Comparison of ENCODE assay signal across 1 cellular context in genomic region chr10:1199897-1200721, GRCh38.
TF ChIP-seq lines count a peak whose summit lies in the region.

No MANE protein-coding gene starts in this region.

TF ChIP-seq in H1, 55 proteins besides CTCF, POLR2A, EP300 and RAD21:
- no peak for TF ChIP-seq ASH2L (IDR thresholded peaks at IDR 0.05; ENCODE audit: low read length)
- no peak for TF ChIP-seq FOSL1 (IDR thresholded peaks at IDR 0.05; ENCODE audit: insufficient read depth, low read depth, low read length)
- no peak for TF ChIP-seq CREB1 (IDR thresholded peaks at IDR 0.05)
- no peak for TF ChIP-seq SUZ12 (IDR thresholded peaks at IDR 0.05; ENCODE audit: low read length)
- no peak for TF ChIP-seq TCF12 (IDR thresholded peaks at IDR 0.05; ENCODE audit: low read depth, low read length)
- TF ChIP-seq YY1 (IDR thresholded peaks at IDR 0.05; ENCODE audit: low read depth, low read length) = no peak
- TF ChIP-seq SIX5 (IDR thresholded peaks at IDR 0.05; ENCODE audit: low read depth, low read length) = no peak
- TF ChIP-seq JUN (IDR thresholded peaks at IDR 0.05; ENCODE audit: low read depth, low read length) = no peak
- no peak for TF ChIP-seq GABPA (IDR thresholded peaks at IDR 0.05; ENCODE audit: borderline replicate concordance, insufficient read depth, low read length)
- no peak for TF ChIP-seq SIN3A (conservative IDR thresholded peaks at IDR 0.05 in 1 of 2, IDR thresholded peaks at IDR 0.05 in 1 of 2; ENCODE audit: low read depth in 1 of 2, low read length in 2 of 2)
- no peak for TF ChIP-seq TAF1 (IDR thresholded peaks at IDR 0.05; ENCODE audit: low read depth, low read length)
- no peak for TF ChIP-seq PHF8 (conservative IDR thresholded peaks at IDR 0.05; ENCODE audit: low read depth, low read length)
- TF ChIP-seq CHD7 (IDR thresholded peaks at IDR 0.05; ENCODE audit: insufficient replicate concordance, low read length) = no peak
- TF ChIP-seq EZH2 (IDR thresholded peaks at IDR 0.05; ENCODE audit: low read depth, low read length, severe bottlenecking) = no peak
- no peak for TF ChIP-seq CHD1 (IDR thresholded peaks at IDR 0.05; ENCODE audit: low read depth, low read length)
- TF ChIP-seq KDM4A (IDR thresholded peaks at IDR 0.05; ENCODE audit: low read depth, low read length, severe bottlenecking) = no peak
- TF ChIP-seq CEBPB (IDR thresholded peaks at IDR 0.05; ENCODE audit: low read depth, low read length) = no peak
- no peak for TF ChIP-seq SP1 (IDR thresholded peaks at IDR 0.05; ENCODE audit: low read depth, low read length)
- no peak for TF ChIP-seq NANOG (IDR thresholded peaks at IDR 0.05; ENCODE audit: insufficient read depth, low read depth, low read length, poor library complexity, severe bottlenecking)
TF ChIP-seq in H1: peak in this region for 0.
